In genomic region chr3:25151497-25151896, GRCh38 we compare ENCODE assay signal across 15 cellular contexts.
DNase-seq lines count a peak whose midpoint lies in the region; ATAC-seq and TF ChIP-seq lines count a peak whose summit lies in the region.
"Had no signal": no experiment of that assay in that cellular context is flagged by ENCODE, and none has a peak within 500 bp of the region (broad histone marks: within the 10 kb centered on the region; RNA-seq: fewer than 3 reads in every experiment).

No MANE protein-coding gene starts in this region.

- no peak overlapping the region for H3K4me3 Mint-ChIP-seq in activated naive CD4-positive, alpha-beta T cell treated with anti-CD3 and anti-CD28 coated beads, Interleukin-2, amount 10 ng/mL, durations not matched to agents 7 days and 5 days
- H3K4me3 Mint-ChIP-seq: activated CD4-positive, alpha-beta T cell treated with anti-CD3 and anti-CD28 coated beads for 36 hours had no signal

- intact Hi-C loops in psoas muscle (cut with DNase I), result no loop called here

- H3K9ac ChIP-seq in adipocyte (ENCODE audit: low read length), result no peak overlapping the region

- no peak for TF ChIP-seq POLR2A in gastroesophageal sphincter (IDR thresholded peaks at IDR 0.05)

- 5 to 36% methylated on average over 8 of the region's 8 CpGs for WGBS in gastroesophageal sphincter (ENCODE audit: low coverage in 1 of 2), 2 donors
- 27 to 38% (median 31%) methylated on average over 8 of the region's 8 CpGs for WGBS in psoas muscle, 3 donors

- CTCF ChIA-PET in activated naive CD4-positive, alpha-beta T cell treated with anti-CD3 and anti-CD28 coated beads, Interleukin-2, amount 10 ng/mL, durations not matched to agents 7 days and 5 days (lab: Charles Lee), result no interaction called here

- TF ChIP-seq CTCF in gastroesophageal sphincter (IDR thresholded peaks at IDR 0.05) (no peak), psoas muscle (IDR thresholded peaks at IDR 0.05) (no peak)

- no peaks in the 10 kb centered on the region for H3K9me3 ChIP-seq in adipocyte (ENCODE audit: control insufficient read depth, low read length)
- H3K9me3 ChIP-seq in gastroesophageal sphincter, result no peaks in the 10 kb centered on the region
- H3K9me3 ChIP-seq in psoas muscle, result no peaks in the 10 kb centered on the region

- H3K4me1 ChIP-seq in adipocyte (ENCODE audit: control insufficient read depth, insufficient read depth, low read length), result no peaks in the 10 kb centered on the region
- H3K4me1 ChIP-seq in gastroesophageal sphincter, result peaks cover 0 to 36% (median 8%) of the 10 kb centered on the region in 3 donors
- H3K4me1 ChIP-seq in psoas muscle, result no peaks in the 10 kb centered on the region

- no peaks in the 10 kb centered on the region for H3K27me3 Mint-ChIP-seq in activated naive CD4-positive, alpha-beta T cell treated with anti-CD3 and anti-CD28 coated beads, Interleukin-2, amount 10 ng/mL, durations not matched to agents 7 days and 5 days
- H3K27me3 Mint-ChIP-seq: activated CD4-positive, alpha-beta T cell treated with anti-CD3 and anti-CD28 coated beads for 36 hours had no signal

- H3K27ac ChIP-seq in gastroesophageal sphincter (peak overlapping the region; percentile 60 to 88 (median 68)), psoas muscle (peak overlapping the region; percentile 33)
- H3K27ac ChIP-seq: cardiac muscle cell had no signal

- peak; percentile 55 for DNase-seq in EH (ENCODE audit: low read depth)
- peak; percentile 66 for DNase-seq in adipocyte (ENCODE audit: low read depth)
- DNase-seq in psoas muscle, result no peak
- DNase-seq in NCI-H226, result no peak
- DNase-seq in NCI-H82 (lab: John Stamatoyannopoulos, UW), result no peak
- DNase-seq in activated naive CD4-positive, alpha-beta T cell treated with anti-CD3 and anti-CD28 coated beads, Interleukin-2, amount 10 ng/mL, durations not matched to agents 7 days and 5 days, result no peak
- no peak for DNase-seq in stimulated activated CD4-positive, alpha-beta T cell treated with anti-CD3 and anti-CD28 coated beads, Interleukin-1b, Interleukin-23, amount 100 ng/mL, for 48 hours
- DNase-seq: activated CD4-positive, alpha-beta T cell treated with anti-CD3 and anti-CD28 coated beads for 36 hours; C1 segment of cervical spinal cord; NCI-H2029; stimulated activated CD4-positive, alpha-beta T cell treated with anti-CD3 and anti-CD28 coated beads, Interleukin-2, amount 100 ng/mL, for 48 hours; stimulated activated naive CD4-positive, alpha-beta T cell treated with Interleukin-2 at 50 U/mL for 16 hours had no signal

- no peaks in the 10 kb centered on the region for H3K36me3 Mint-ChIP-seq in activated naive CD4-positive, alpha-beta T cell treated with anti-CD3 and anti-CD28 coated beads, Interleukin-2, amount 10 ng/mL, durations not matched to agents 7 days and 5 days

- no peak for TF ChIP-seq EP300 in gastroesophageal sphincter (IDR thresholded peaks at IDR 0.05)

- no peaks in the 10 kb centered on the region for H3K36me3 ChIP-seq in adipocyte (ENCODE audit: control insufficient read depth, insufficient read depth, low read length, severe bottlenecking)
- H3K36me3 ChIP-seq in gastroesophageal sphincter, result no peaks in the 10 kb centered on the region
- H3K36me3 ChIP-seq in psoas muscle (ENCODE audit: insufficient read depth in 1 of 2, low read depth in 1 of 2), result no peaks in the 10 kb centered on the region
- H3K36me3 ChIP-seq: cardiac muscle cell had no signal

- H3K27me3 ChIP-seq in adipocyte (replicated peaks; ENCODE audit: control insufficient read depth, insufficient read depth, low read length), result peaks cover 4% of the 10 kb centered on the region
- H3K27me3 ChIP-seq in gastroesophageal sphincter, result no peaks in the 10 kb centered on the region
- H3K27me3 ChIP-seq in psoas muscle (ENCODE audit: insufficient read depth in 3 of 3, low read length in 2 of 3), result no peaks in the 10 kb centered on the region
- H3K27me3 ChIP-seq: cardiac muscle cell had no signal

- peaks cover 3% of the 10 kb centered on the region for H3K9me3 Mint-ChIP-seq in activated naive CD4-positive, alpha-beta T cell treated with anti-CD3 and anti-CD28 coated beads, Interleukin-2, amount 10 ng/mL, durations not matched to agents 7 days and 5 days

- no peaks in the 10 kb centered on the region for H3K4me1 Mint-ChIP-seq in activated naive CD4-positive, alpha-beta T cell treated with anti-CD3 and anti-CD28 coated beads, Interleukin-2, amount 10 ng/mL, durations not matched to agents 7 days and 5 days
- H3K4me1 Mint-ChIP-seq: activated CD4-positive, alpha-beta T cell treated with anti-CD3 and anti-CD28 coated beads for 36 hours had no signal

- H3K4me3 ChIP-seq in adipocyte (ENCODE audit: low read length) (no peak overlapping the region), gastroesophageal sphincter (peak overlapping the region; percentile 44 to 47), psoas muscle (peak overlapping the region; percentile 26)
- H3K4me3 ChIP-seq: cardiac muscle cell, K562 had no signal

- no peak overlapping the region for H3K27ac Mint-ChIP-seq in activated naive CD4-positive, alpha-beta T cell treated with anti-CD3 and anti-CD28 coated beads, Interleukin-2, amount 10 ng/mL, durations not matched to agents 7 days and 5 days
- H3K27ac Mint-ChIP-seq: activated CD4-positive, alpha-beta T cell treated with anti-CD3 and anti-CD28 coated beads for 36 hours had no signal

- peak; percentile 65 for ATAC-seq in gastroesophageal sphincter
- no peak for ATAC-seq in psoas muscle
- ATAC-seq: activated CD4-positive, alpha-beta T cell treated with anti-CD3 and anti-CD28 coated beads for 36 hours; K562 had no signal

Comparison
In these comparisons a context has a peak if more than half of its experiments do, and no peak if none do; other contexts are left out.
1. DNase-seq: peak in EH (single experiment) and adipocyte (single experiment); none in psoas muscle (0 of 2), NCI-H226 (single experiment), NCI-H82 (single experiment), activated naive CD4-positive, alpha-beta T cell treated with anti-CD3 and anti-CD28 coated beads, Interleukin-2, amount 10 ng/mL, durations not matched to agents 7 days and 5 days (single experiment) and stimulated activated CD4-positive, alpha-beta T cell treated with anti-CD3 and anti-CD28 coated beads, Interleukin-1b, Interleukin-23, amount 100 ng/mL, for 48 hours (single experiment).